ENCODE assay signal across 2 cellular contexts in genomic region chr19:33754361-33754760, GRCh38.
TF ChIP-seq lines count a peak whose summit lies in the region.

No MANE protein-coding gene starts in this region.

TF ChIP-seq in IMR-90, 13 proteins besides CTCF, POLR2A, EP300 and RAD21:
- TF ChIP-seq ELK1 (IDR thresholded peaks at IDR 0.05; ENCODE audit: borderline replicate concordance, low read depth, low read length) (no peak), RFX5 (IDR thresholded peaks at IDR 0.05; ENCODE audit: low read depth, low read length) (no peak), MAFK (IDR thresholded peaks at IDR 0.05; ENCODE audit: low read depth, low read length) (no peak), MAZ (IDR thresholded peaks at IDR 0.05; ENCODE audit: borderline replicate concordance, low read depth, low read length) (no peak), CHD1 (IDR thresholded peaks at IDR 0.05; ENCODE audit: low read depth, low read length) (no peak), SMC3 (IDR thresholded peaks at IDR 0.05; ENCODE audit: low read depth, low read length) (no peak), USF2 (IDR thresholded peaks at IDR 0.05; ENCODE audit: low read depth, low read length) (no peak), FOS (IDR thresholded peaks at IDR 0.05; ENCODE audit: low read depth, low read length) (no peak), CEBPB (IDR thresholded peaks at IDR 0.05; ENCODE audit: low read depth, low read length) (no peak), BHLHE40 (IDR thresholded peaks at IDR 0.05; ENCODE audit: low read depth, low read length) (no peak)
TF ChIP-seq in IMR-90: peak in this region for 0.

TF ChIP-seq in K562, 482 proteins besides CTCF, POLR2A, EP300 and RAD21:
- TF ChIP-seq PRDM10 (IDR thresholded peaks at IDR 0.05; ENCODE audit: partially characterized antibody) (peak; percentile 36), NR3C1 (CRISPR knock-in tag; IDR thresholded peaks at IDR 0.05) (no peak)
TF ChIP-seq in K562: peak in this region for 1.
